In the genomic region with DNA sequence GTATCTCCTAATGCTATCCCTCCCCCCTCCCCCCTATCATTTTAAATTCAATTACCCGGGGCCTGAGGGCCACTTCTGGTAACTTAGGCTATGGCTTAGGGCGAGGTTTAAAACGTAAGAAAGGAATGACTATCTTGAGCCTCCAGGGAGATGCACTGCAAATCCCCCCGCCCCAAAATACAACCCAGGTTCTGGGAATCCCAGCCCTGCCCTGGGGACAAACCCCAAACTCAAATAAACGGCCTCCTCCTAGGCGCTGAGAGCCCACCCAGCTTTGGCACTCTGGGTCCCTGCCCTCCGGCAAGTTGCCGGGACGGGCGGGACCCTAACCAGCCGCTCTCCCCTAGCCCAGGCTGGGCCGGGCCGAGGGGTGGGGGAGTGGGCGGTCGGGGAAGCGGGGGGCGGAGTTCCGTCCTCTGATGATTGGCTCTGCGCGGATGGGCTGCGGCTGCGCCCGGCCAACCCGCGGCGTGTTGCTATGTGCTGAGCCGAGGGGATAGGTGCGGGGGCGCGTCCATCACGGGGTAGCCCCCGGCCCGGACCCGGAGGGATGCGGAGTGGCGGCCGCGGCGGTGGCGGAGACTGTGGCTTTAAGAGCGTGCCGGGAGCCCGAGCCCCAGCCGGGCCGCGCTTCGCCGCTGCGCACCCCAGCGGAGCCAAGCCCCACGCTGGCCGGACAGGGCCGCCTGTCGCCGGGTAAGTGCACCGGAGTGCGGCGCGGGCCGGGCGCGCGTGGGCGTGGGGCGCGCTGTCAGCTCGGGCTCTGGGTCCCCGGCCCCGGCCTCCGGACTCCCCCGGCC, we compare ENCODE assay signal across 8 cellular contexts. TPM values are rescaled to one million over a fixed set of nuclear protein-coding genes. Genes with fewer than 3 reads are reported as not detected.
DNase-seq lines count a peak whose midpoint lies in the region; ATAC-seq lines count a peak whose summit lies in the region.

A gene with protein sequence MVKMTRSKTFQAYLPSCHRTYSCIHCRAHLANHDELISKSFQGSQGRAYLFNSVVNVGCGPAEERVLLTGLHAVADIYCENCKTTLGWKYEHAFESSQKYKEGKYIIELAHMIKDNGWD (plus strand): TSS at position 527 of the 800 bp plus-strand sequence. CDS start 21,755 bp downstream, outside the sequence.

- H3K36me3 Mint-ChIP-seq in activated CD4-positive, alpha-beta T cell treated with anti-CD3 and anti-CD28 coated beads, Interleukin-2, amount 10 ng/mL, durations not matched to agents 7 days and 5 days (ENCODE audit: low read depth), result no peaks in the 10 kb centered on the region

- peak within 1 kb of the TSS; percentile 85 for H3K4me3 Mint-ChIP-seq in activated CD4-positive, alpha-beta T cell treated with anti-CD3 and anti-CD28 coated beads, Interleukin-2, amount 10 ng/mL, durations not matched to agents 7 days and 5 days

- H3K9me3 Mint-ChIP-seq in activated CD4-positive, alpha-beta T cell treated with anti-CD3 and anti-CD28 coated beads, Interleukin-2, amount 10 ng/mL, durations not matched to agents 7 days and 5 days, result no peaks in the 10 kb centered on the region

- POLR2A ChIA-PET in activated CD4-positive, alpha-beta T cell treated with anti-CD3 and anti-CD28 coated beads, Interleukin-2, amount 10 ng/mL, durations not matched to agents 7 days and 5 days (lab: Charles Lee), result no interaction called here

- DNase-seq in Ammon's horn (ENCODE audit: low spot score) (peak; percentile 98), NCI-H69 (lab: John Stamatoyannopoulos, UW) (peak; percentile 98), cortex of kidney (lab: John Stamatoyannopoulos, UW) (peak; percentile 26), left colon (peak; percentile 96 to 97)
- DNase-seq in activated CD4-positive, alpha-beta T cell treated with anti-CD3 and anti-CD28 coated beads, Interleukin-2, amount 10 ng/mL, durations not matched to agents 7 days and 5 days, result peak; percentile 91
- peak; percentile 63 to 85 (median 76) for DNase-seq in stimulated activated CD4-positive, alpha-beta T cell treated with anti-CD3 and anti-CD28 coated beads, Interleukin-1b, Interleukin-23, amount 100 ng/mL, for 24 hours (ENCODE audit: low read depth in 4 of 4, low spot score in 1 of 4)

- peak within 1 kb of the TSS; percentile 89 for H3K27ac Mint-ChIP-seq in activated CD4-positive, alpha-beta T cell treated with anti-CD3 and anti-CD28 coated beads, Interleukin-2, amount 10 ng/mL, durations not matched to agents 7 days and 5 days

- H3K27me3 Mint-ChIP-seq in activated CD4-positive, alpha-beta T cell treated with anti-CD3 and anti-CD28 coated beads, Interleukin-2, amount 10 ng/mL, durations not matched to agents 7 days and 5 days, result no peaks in the 10 kb centered on the region

- ATAC-seq in GM19328 (IDR thresholded peaks at IDR 0.05; ENCODE audit: unreplicated experiment) (peak; percentile 96), HG03520 (IDR thresholded peaks at IDR 0.05; ENCODE audit: unreplicated experiment) (peak; percentile 93), left colon (peak; percentile 82)

- intact Hi-C loops in left colon (cut with DNase I, micrococcal nuclease), result loop anchor here in 1 of 2 donors (5.0 kb wide), 1 partner anchor 36 kb away; no protein-coding TSS in a partner anchor

- CTCF ChIA-PET in activated CD4-positive, alpha-beta T cell treated with anti-CD3 and anti-CD28 coated beads, Interleukin-2, amount 10 ng/mL, durations not matched to agents 7 days and 5 days (lab: Charles Lee), result interaction anchor here (0.9 to 4.3 kb wide), 4 partner anchors 15 to 110 kb away, joined by 3 to 31 read pairs (median 14); no protein-coding TSS in a partner anchor

- H3K4me1 Mint-ChIP-seq in activated CD4-positive, alpha-beta T cell treated with anti-CD3 and anti-CD28 coated beads, Interleukin-2, amount 10 ng/mL, durations not matched to agents 7 days and 5 days, result peaks cover 69% of the 10 kb centered on the region

RNA-seq across cellular contexts. Expression of the gene that starts here (rescaled TPM):
- 10 to 100 TPM in 1 of 2 experiments, 1 to 10 TPM in 1; 9.4 to 13.2 TPM for total RNA-seq in activated CD4-positive, alpha-beta T cell treated with anti-CD3 and anti-CD28 coated beads, Interleukin-2, amount 10 ng/mL, durations not matched to agents 7 days and 5 days
- 10 to 100 TPM; 25.8 to 27.2 TPM for total RNA-seq in left colon

Comparison
In these comparisons a context has a peak if more than half of its experiments do, and no peak if none do; other contexts are left out.
1. Peak in every context shown above with its lines: DNase-seq and ATAC-seq.
2. DNase-seq: peak in every context shown above with its lines; median percentile 98 in Ammon's horn; 98 in NCI-H69; 96 in left colon; 91 in activated CD4-positive, alpha-beta T cell treated with anti-CD3 and anti-CD28 coated beads, Interleukin-2, amount 10 ng/mL, durations not matched to agents 7 days and 5 days; 76 in stimulated activated CD4-positive, alpha-beta T cell treated with anti-CD3 and anti-CD28 coated beads, Interleukin-1b, Interleukin-23, amount 100 ng/mL, for 24 hours; 26 in cortex of kidney.